7 cellular contexts compared by ENCODE assay signal in the genomic region with DNA sequence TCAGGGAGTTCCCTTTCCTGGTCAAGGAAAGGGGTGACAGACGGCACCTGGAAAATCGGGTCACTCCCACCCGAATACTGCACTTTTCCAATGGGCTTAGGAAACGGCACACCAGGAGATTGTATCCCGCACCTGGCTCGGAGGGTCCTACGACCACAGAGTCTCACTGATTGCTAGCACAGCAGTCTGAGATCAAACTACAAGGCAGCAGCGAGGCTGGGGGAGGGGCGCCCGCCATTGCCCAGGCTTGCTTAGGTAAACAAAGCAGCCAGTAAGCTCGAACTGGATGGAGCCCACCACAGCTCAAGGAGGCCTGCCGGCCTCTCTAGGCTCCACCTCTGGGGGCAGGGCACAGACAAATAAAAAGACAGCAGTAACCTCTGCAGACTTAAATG.
DNase-seq lines count a peak whose midpoint lies in the region; ATAC-seq, FAIRE-seq and TF ChIP-seq lines count a peak whose summit lies in the region.
"Not testable (repeated sequence)": the region's sequence is repeated elsewhere in the genome, so short reads cannot be mapped to it uniquely, and the experiment has no call there.

No MANE protein-coding gene starts in this region.

- not testable (repeated sequence) for TF ChIP-seq RAD21 in K562 (CRISPR knock-in tag; conservative IDR thresholded peaks at IDR 0.05 in 1 of 2, IDR thresholded peaks at IDR 0.05 in 1 of 2)

- H3F3A ChIP-seq in PC-3 (ENCODE audit: low read length, unreplicated experiment): not testable (repeated sequence)

- not testable (repeated sequence) for H3K9me3 ChIP-seq in PC-3 (ENCODE audit: low read length); RWPE2 (ENCODE audit: severe bottlenecking); K562 (replicated peaks; ENCODE audit: control insufficient read depth, insufficient read depth, low read depth, low read length); keratinocyte (ENCODE audit: control insufficient read depth, low read depth, low read length)

- dilution Hi-C loops in keratinocyte (cut with MboI; ENCODE audit: extremely low pct_ligation_motif_present, low sequenced_read_pairs): not testable (repeated sequence)

- TF ChIP-seq CTCF in HFFc6 (IDR thresholded peaks at IDR 0.05); PC-3 (conservative IDR thresholded peaks at IDR 0.05; ENCODE audit: low read depth, low read length); RWPE2 (IDR thresholded peaks at IDR 0.05; ENCODE audit: poor library complexity, severe bottlenecking); K562 (IDR thresholded peaks at IDR 0.05 in 2 of 3, conservative IDR thresholded peaks at IDR 0.05 in 1 of 3; ENCODE audit: insufficient read depth in 2 of 3, low read depth in 1 of 3, low read length in 3 of 3); chondrocyte (IDR thresholded peaks at IDR 0.05); keratinocyte (optimal IDR thresholded peaks at IDR 0.05 in 1 of 3, IDR thresholded peaks at IDR 0.05 in 1 of 3, conservative IDR thresholded peaks at IDR 0.05 in 1 of 3; ENCODE audit: extremely low read depth in 1 of 3, insufficient read depth in 2 of 3, low read length in 3 of 3): not testable (repeated sequence)

- not testable (repeated sequence) for H3K27ac Mint-ChIP-seq in HFFc6
- H3K27ac Mint-ChIP-seq in chondrocyte (ENCODE audit: unreplicated experiment): peak overlapping the region; percentile 76

- H3K36me3 Mint-ChIP-seq in HFFc6 (ENCODE audit: low read depth); chondrocyte (ENCODE audit: low read depth): not testable (repeated sequence)

- H3K4me3 ChIP-seq in PC-3 (ENCODE audit: low read length); RWPE2 (ENCODE audit: severe bottlenecking); K562; keratinocyte (ENCODE audit: control insufficient read depth in 2 of 3, extremely low read depth in 1 of 3, insufficient read depth in 2 of 3, low read depth in 1 of 3, low read length in 3 of 3): not testable (repeated sequence)

- H3K4me2 ChIP-seq in PC-3 (ENCODE audit: low read length): peak overlapping the region; percentile 15; the same call in 1 of the 2 replicates
- not testable (repeated sequence) for H3K4me2 ChIP-seq in K562 (ENCODE audit: insufficient read depth, low read length); keratinocyte (ENCODE audit: control insufficient read depth, extremely low read depth, insufficient read depth, low read depth, low read length)

- FAIRE-seq in K562 (lab: Jason Lieb, UNC); keratinocyte (lab: Jason Lieb, UNC): not testable (repeated sequence)

- not testable (repeated sequence) for TF ChIP-seq EP300 in K562 (IDR thresholded peaks at IDR 0.05; ENCODE audit: low read length)

- POLR2A ChIA-PET in PC-3 (lab: Charles Lee; ENCODE audit: unreplicated experiment); K562 (lab: Yijun Ruan, JAX): not testable (repeated sequence)

- not testable (repeated sequence) for H3K9me2 ChIP-seq in PC-3 (replicated peaks; ENCODE audit: low read length)

- H3K4me3 Mint-ChIP-seq in HFFc6: peak overlapping the region; percentile 50; the same call in 1 of the 2 replicates
- H3K4me3 Mint-ChIP-seq in chondrocyte (ENCODE audit: unreplicated experiment): not testable (repeated sequence)

- H3K79me2 ChIP-seq in PC-3 (ENCODE audit: low read length); K562 (ENCODE audit: control insufficient read depth, insufficient read depth, low read length); keratinocyte (ENCODE audit: control insufficient read depth, insufficient read depth, low read length): not testable (repeated sequence)

- CTCF ChIA-PET in PC-3 (lab: Charles Lee); K562 (lab: Yijun Ruan, JAX; ENCODE audit: low intra/inter-chr PET ratio): not testable (repeated sequence)

- H4K20me1 ChIP-seq in PC-3 (ENCODE audit: low read length); K562 (replicated peaks; ENCODE audit: control insufficient read depth, insufficient read depth, low read length); keratinocyte (ENCODE audit: control insufficient read depth, extremely low read depth, insufficient read depth, low read length): not testable (repeated sequence)

- H3K9me3 Mint-ChIP-seq in HFFc6; chondrocyte (ENCODE audit: low read depth): not testable (repeated sequence)

- TF ChIP-seq POLR2A in K562 (conservative IDR thresholded peaks at IDR 0.05): not testable (repeated sequence)

- H3K9me1 ChIP-seq in K562 (ENCODE audit: control insufficient read depth, insufficient read depth, low read length); keratinocyte (ENCODE audit: control insufficient read depth, extremely low read depth, insufficient read depth, low read length): not testable (repeated sequence)

- peak overlapping the region; percentile 65 for H3K27ac ChIP-seq in PC-3 (ENCODE audit: low read length)
- peak overlapping the region; percentile 80 for H3K27ac ChIP-seq in RWPE2 (ENCODE audit: poor library complexity, severe bottlenecking)
- H3K27ac ChIP-seq in K562 (ENCODE audit: extremely low read depth, low read depth, low read length): not testable (repeated sequence)
- H3K27ac ChIP-seq in keratinocyte (ENCODE audit: control insufficient read depth, insufficient read depth, low read length): peak overlapping the region; percentile 8

- not testable (repeated sequence) for H3K36me3 ChIP-seq in PC-3 (ENCODE audit: low read depth, low read length); RWPE2 (ENCODE audit: low read depth); K562 (ENCODE audit: control insufficient read depth, insufficient read depth, low read length); keratinocyte (ENCODE audit: control insufficient read depth in 2 of 2, extremely low read depth in 1 of 2, insufficient read depth in 2 of 2, low read length in 2 of 2)

- not testable (repeated sequence) for H3K9ac ChIP-seq in PC-3 (ENCODE audit: low read length); K562 (ENCODE audit: insufficient read depth in 1 of 2, low read depth in 2 of 2, low read length in 2 of 2); keratinocyte (ENCODE audit: control insufficient read depth, extremely low read depth, insufficient read depth, low read length)

- not testable (repeated sequence) for H3K27me3 ChIP-seq in PC-3 (ENCODE audit: low read length); RWPE2 (ENCODE audit: insufficient read depth, poor library complexity, severe bottlenecking); K562 (ENCODE audit: control insufficient read depth in 2 of 2, insufficient read depth in 2 of 2, low read length in 2 of 2); keratinocyte (ENCODE audit: control insufficient read depth, extremely low read depth, insufficient read depth, low read length)

- WGBS in K562 (ENCODE audit: insufficient coverage, low coverage, missing lambda C conversion rate): 2% methylated on average over 9 of the region's 12 CpGs

- peaks cover 19% of the 10 kb centered on the region for H3K27me3 Mint-ChIP-seq in HFFc6 (ENCODE audit: insufficient read depth)
- H3K27me3 Mint-ChIP-seq in chondrocyte (ENCODE audit: low read depth): not testable (repeated sequence)

- H2AFZ ChIP-seq in PC-3 (ENCODE audit: low read length) (0 out of 2 replicates have a peak overlapping the region, but pooled peaks have one; percentile 37), K562 (ENCODE audit: low read depth, low read length) (peak overlapping the region; percentile 51; the same call in 1 of the 2 replicates)
- not testable (repeated sequence) for H2AFZ ChIP-seq in keratinocyte (ENCODE audit: control insufficient read depth, low read length)

- H3K4me1 ChIP-seq in PC-3 (ENCODE audit: insufficient read depth, low read length); RWPE2 (ENCODE audit: insufficient read depth, poor library complexity, severe bottlenecking); K562 (replicated peaks in 1 of 2; ENCODE audit: control insufficient read depth in 2 of 2, insufficient read depth in 2 of 2, low read length in 2 of 2); keratinocyte (ENCODE audit: control insufficient read depth, extremely low read depth, insufficient read depth, low read length): not testable (repeated sequence)

- TSS peak; percentile 58 for BruUV-seq in PC-3 (replicated peaks; lab: Mats Ljungman, UMichigan)
- not testable (repeated sequence) for BruUV-seq in K562 (replicated peaks; lab: Mats Ljungman, UMichigan)

- in situ Hi-C loops in K562 (cut with MboI): not testable (repeated sequence)

- not testable (repeated sequence) for DNase-seq in HFFc6; PC-3; RWPE2 (ENCODE audit: low spot score); K562 (ENCODE audit: extremely low read depth in 1 of 4, low spot score in 3 of 4); chondrocyte (ENCODE audit: low spot score); keratinocyte (ENCODE audit: low read depth, low spot score)
- peak; percentile 67 for DNase-seq in posterior vena cava (ENCODE audit: low spot score)

- intact Hi-C loops in PC-3 (cut with micrococcal nuclease); K562 (cut with micrococcal nuclease); posterior vena cava (cut with DNase I): not testable (repeated sequence)

- not testable (repeated sequence) for H3K4me1 Mint-ChIP-seq in HFFc6 (ENCODE audit: low read depth); chondrocyte (ENCODE audit: low read depth)

- ATAC-seq in PC-3; RWPE2 (ENCODE audit: low read depth); K562: not testable (repeated sequence)
